Comparison of ENCODE assay signal across 18 cellular contexts in genomic region chr2:66814916-66815315, GRCh38.
"Had no signal": no experiment of that assay in that cellular context is flagged by ENCODE, and none has a peak within 500 bp of the region (broad histone marks: within the 10 kb centered on the region; RNA-seq: fewer than 3 reads in every experiment).

No MANE protein-coding gene starts in this region.

- DNase-seq: activated CD4-positive, alpha-beta T cell treated with anti-CD3 and anti-CD28 coated beads, Interleukin-2, amount 10 ng/mL, durations not matched to agents 7 days and 5 days; activated CD8-positive, alpha-beta memory T cell treated with anti-CD3 and anti-CD28 coated beads, Interleukin-2, amount 50 U/mL, for 48 hours; anterior cingulate cortex; cerebellar nuclear complex; effector CD8-positive, alpha-beta T cell; foreskin fibroblast; hippocampal formation; natural killer cell; nucleus accumbens; posterior cingulate gyrus; stimulated activated CD4-positive, alpha-beta T cell treated with anti-CD3 and anti-CD28 coated beads, Interleukin-4, amount 100 ng/mL, for 24 hours; stimulated activated naive CD4-positive, alpha-beta T cell; T-helper 2 cell; tibial artery had no signal

- H3K27me3 ChIP-seq: breast epithelium, right atrium auricular region, tibial artery had no signal

- H3K4me3 ChIP-seq: breast epithelium, right atrium auricular region, skin epidermis, tibial artery had no signal

- H3K36me3 ChIP-seq: breast epithelium, right atrium auricular region, tibial artery had no signal

- H3K4me1 ChIP-seq: breast epithelium, right atrium auricular region had no signal

- FAIRE-seq: keratinocyte had no signal

- H3K27ac ChIP-seq: breast epithelium, right atrium auricular region, skin epidermis, tibial artery had no signal
